18 cellular contexts compared by ENCODE assay signal in genomic region chr15:70150405-70150747, GRCh38. TPM values are rescaled to one million over a fixed set of nuclear protein-coding genes. Genes with fewer than 3 reads are reported as not detected.
A peak's percentile ranks its signal among the peaks of the same experiment; 100 is the strongest.
DNase-seq lines count a peak whose midpoint lies in the region; ATAC-seq, FAIRE-seq and TF ChIP-seq lines count a peak whose summit lies in the region.
"Had no signal": no experiment of that assay in that cellular context is flagged by ENCODE, and none has a peak within 500 bp of the region (broad histone marks: within the 10 kb centered on the region; RNA-seq: fewer than 3 reads in every experiment).

No MANE protein-coding gene starts in this region.

- H3K36me3 Mint-ChIP-seq in WTC11 = no peaks in the 10 kb centered on the region
- H3K36me3 Mint-ChIP-seq: CD14-positive monocyte; CD8-positive, alpha-beta T cell had no signal

- peaks cover 28% of the 10 kb centered on the region for H3K4me1 Mint-ChIP-seq in WTC11

- H3K27ac ChIP-seq in kidney (ENCODE audit: low read depth in 2 of 2, low read length in 2 of 2) = no peak overlapping the region
- H3K27ac ChIP-seq: HL-60 had no signal

- TF ChIP-seq CTCF in WTC11 (IDR thresholded peaks at IDR 0.05) (no peak), kidney (IDR thresholded peaks at IDR 0.05; ENCODE audit: borderline replicate concordance, extremely low read depth, insufficient read depth) (no peak)

- no peak for ATAC-seq in WTC11
- ATAC-seq in HG02571 (IDR thresholded peaks at IDR 0.05; ENCODE audit: unreplicated experiment) = no peak
- ATAC-seq: CD8-positive, alpha-beta T cell; GM12878 had no signal

- peaks cover 7 to 12% of the 10 kb centered on the region in 2 donors for H3K4me1 ChIP-seq in kidney (ENCODE audit: control insufficient read depth in 1 of 2, insufficient read depth in 1 of 2, low read depth in 1 of 2, low read length in 2 of 2)

- no peak for DNase-seq in WTC11 (ENCODE audit: low spot score)
- no peak for DNase-seq in kidney
- DNase-seq in midbrain (lab: John Stamatoyannopoulos, UW) = no peak
- DNase-seq in LoVo (ENCODE audit: low spot score) = no peak
- DNase-seq in C1 segment of cervical spinal cord (lab: John Stamatoyannopoulos, UW) = no peak
- DNase-seq: 8988T; AML-193; Calu3; CD8-positive, alpha-beta T cell; DMS79 treated with DMSO at 0.1 percent for 48 hours; GOT3; H9 had no signal

- H3K4me3 Mint-ChIP-seq in WTC11 = no peak overlapping the region
- H3K4me3 Mint-ChIP-seq: CD14-positive monocyte; CD8-positive, alpha-beta T cell; H9 had no signal

- H3K27me3 Mint-ChIP-seq in WTC11 (ENCODE audit: low read depth) = no peaks in the 10 kb centered on the region

- intact Hi-C loops in kidney (cut with DNase I) = no loop called here

- CTCF ChIA-PET in WTC11 (lab: Charles Lee) = no interaction called here

- FAIRE-seq in A204.1 (lab: Jason Lieb, UNC) (peak; percentile 97), G401.6 (lab: Jason Lieb, UNC) (peak; percentile 76), kidney (lab: Jason Lieb, UNC) (peak; percentile 68)
- FAIRE-seq: GM12878 had no signal

- POLR2A ChIA-PET in WTC11 (lab: Charles Lee) = no interaction called here

- no peak overlapping the region for H3K9ac ChIP-seq in kidney (ENCODE audit: low read length in 2 of 2)

- H3K36me3 ChIP-seq in kidney (ENCODE audit: control insufficient read depth in 1 of 2, insufficient read depth in 2 of 2, low read length in 2 of 2) = no peaks in the 10 kb centered on the region

- no peak overlapping the region for H3K27ac Mint-ChIP-seq in WTC11
- H3K27ac Mint-ChIP-seq: CD14-positive monocyte; CD8-positive, alpha-beta T cell; H9 had no signal

- no peaks in the 10 kb centered on the region for H3K9me3 ChIP-seq in kidney (ENCODE audit: control insufficient read depth in 1 of 2, low read length in 2 of 2)

- no peaks in the 10 kb centered on the region for H3K9me3 Mint-ChIP-seq in WTC11
- H3K9me3 Mint-ChIP-seq: CD8-positive, alpha-beta T cell had no signal

- no peak overlapping the region for H3K4me3 ChIP-seq in kidney (ENCODE audit: low read length in 2 of 2)
- H3K4me3 ChIP-seq: GM12878 had no signal

TF ChIP-seq in WTC11, 78 proteins besides CTCF, POLR2A, EP300 and RAD21:
- TF ChIP-seq KAT7 (CRISPR knock-in tag; IDR thresholded peaks at IDR 0.05; ENCODE audit: borderline replicate concordance) (no peak), HMGA2 (CRISPR knock-in tag; IDR thresholded peaks at IDR 0.05) (peak; percentile 93; the same call in 1 of the 2 replicates)

RNA-seq across cellular contexts. Expression of gene TLE3, which starts 52.7 kb away (rescaled TPM):
- total RNA-seq in WTC11 (2021) = 66.8 to 78.7 TPM (median 68.0 TPM) in 3 replicates
- total RNA-seq in kidney = 71.7 TPM
- polyA plus RNA-seq in kidney (ENCODE audit: insufficient read depth, low read depth, low replicate concordance) = 10.3 TPM
